ENCODE assay signal across 3 cellular contexts in the genomic region with DNA sequence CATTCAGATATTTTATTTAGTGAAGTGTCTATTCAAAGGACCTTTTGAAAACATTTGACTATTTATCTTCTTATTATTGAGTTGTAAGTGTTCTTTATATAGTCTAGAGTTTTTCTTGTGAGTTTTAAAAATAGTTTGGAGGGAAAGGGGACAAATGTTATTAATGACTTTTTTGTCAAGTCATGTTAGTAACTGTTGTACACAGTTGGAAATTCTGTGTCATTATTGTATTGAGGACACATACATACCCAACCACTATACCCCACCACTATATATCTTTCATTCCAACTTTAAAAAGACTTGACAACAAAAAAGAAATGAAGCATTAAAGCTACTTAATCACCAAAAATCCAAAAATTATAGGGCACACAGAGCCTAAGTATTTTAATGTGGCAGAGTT.
TF ChIP-seq lines count a peak whose summit lies in the region.

No MANE protein-coding gene starts in this region.

TF ChIP-seq in A549, 52 proteins besides CTCF, POLR2A, EP300 and RAD21:
- TF ChIP-seq FOSL2 (IDR thresholded peaks at IDR 0.05) (no peak), FOSL2 (CRISPR knock-in tag; IDR thresholded peaks at IDR 0.05) (no peak), NFE2L2 (conservative IDR thresholded peaks at IDR 0.05; ENCODE audit: low read length) (peak; percentile 65), MAFK (IDR thresholded peaks at IDR 0.05; ENCODE audit: partially characterized antibody) (peak; percentile 9), CHD2 (IDR thresholded peaks at IDR 0.05; ENCODE audit: low read length, partially characterized antibody) (no peak), RARB (CRISPR knock-in tag; IDR thresholded peaks at IDR 0.05) (no peak), TFCP2L1 (CRISPR knock-in tag; IDR thresholded peaks at IDR 0.05) (no peak)
TF ChIP-seq in A549: peak in this region for 2.

TF ChIP-seq in IMR-90, 13 proteins besides CTCF, POLR2A, EP300 and RAD21:
- TF ChIP-seq MXI1 (IDR thresholded peaks at IDR 0.05; ENCODE audit: borderline replicate concordance, low read depth, low read length) = no peak
- TF ChIP-seq CEBPB (IDR thresholded peaks at IDR 0.05; ENCODE audit: low read depth, low read length) = no peak
- TF ChIP-seq MAFK (IDR thresholded peaks at IDR 0.05; ENCODE audit: low read depth, low read length) = no peak
- no peak for TF ChIP-seq BHLHE40 (IDR thresholded peaks at IDR 0.05; ENCODE audit: low read depth, low read length)
- peak; percentile 64 for TF ChIP-seq NFE2L2 (IDR thresholded peaks at IDR 0.05; ENCODE audit: low read depth, low read length)
- TF ChIP-seq, protein P1, sequence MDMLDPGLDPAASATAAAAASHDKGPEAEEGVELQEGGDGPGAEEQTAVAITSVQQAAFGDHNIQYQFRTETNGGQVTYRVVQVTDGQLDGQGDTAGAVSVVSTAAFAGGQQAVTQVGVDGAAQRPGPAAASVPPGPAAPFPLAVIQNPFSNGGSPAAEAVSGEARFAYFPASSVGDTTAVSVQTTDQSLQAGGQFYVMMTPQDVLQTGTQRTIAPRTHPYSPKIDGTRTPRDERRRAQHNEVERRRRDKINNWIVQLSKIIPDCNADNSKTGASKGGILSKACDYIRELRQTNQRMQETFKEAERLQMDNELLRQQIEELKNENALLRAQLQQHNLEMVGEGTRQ (IDR thresholded peaks at IDR 0.05; ENCODE audit: low read depth, low read length) = no peak

TF ChIP-seq in K562, 482 proteins besides CTCF, POLR2A, EP300 and RAD21:
- TF ChIP-seq RFX7 (CRISPR knock-in tag; IDR thresholded peaks at IDR 0.05) (no peak), ARID1B (IDR thresholded peaks at IDR 0.05) (peak; percentile 30; the same call in 1 of the 2 replicates), BRCA1 (IDR thresholded peaks at IDR 0.05) (no peak), BRCA1 (CRISPR knock-in tag; IDR thresholded peaks at IDR 0.05) (no peak), COPS2 (conservative IDR thresholded peaks at IDR 0.05) (no peak), PPARD (CRISPR knock-in tag; IDR thresholded peaks at IDR 0.05) (no peak), NR2F6 (CRISPR knock-in tag; IDR thresholded peaks at IDR 0.05) (no peak), BRF1 (IDR thresholded peaks at IDR 0.05; ENCODE audit: borderline replicate concordance, extremely low read depth, insufficient read length) (no peak), BRF2 (IDR thresholded peaks at IDR 0.05; ENCODE audit: borderline replicate concordance, insufficient read depth, insufficient read length) (no peak), FOXA3 (CRISPR knock-in tag; conservative IDR thresholded peaks at IDR 0.05 in 1 of 2, IDR thresholded peaks at IDR 0.05 in 1 of 2) (no peak), POLR2H (tag; IDR thresholded peaks at IDR 0.05; ENCODE audit: low read depth) (peak; percentile 55; the same call in 1 of the 2 replicates), DMBX1 (CRISPR knock-in tag; IDR thresholded peaks at IDR 0.05; ENCODE audit: borderline replicate concordance) (no peak), ARNT (IDR thresholded peaks at IDR 0.05) (0 out of 4 replicates have a peak, but pooled peaks of 1 of the 2 experiments have one; percentile 20), SP1 (CRISPR knock-in tag; IDR thresholded peaks at IDR 0.05) (no peak), BACH1 (tag; IDR thresholded peaks at IDR 0.05) (0 out of 2 replicates have a peak, but pooled peaks have one; percentile 50), MTA2 (IDR thresholded peaks at IDR 0.05; ENCODE audit: low read depth) (no peak), CCAR2 (IDR thresholded peaks at IDR 0.05; ENCODE audit: low read depth, low read length) (no peak), NFIC (IDR thresholded peaks at IDR 0.05) (0 out of 2 replicates have a peak, but pooled peaks have one; percentile 15), MAFF (IDR thresholded peaks at IDR 0.05; ENCODE audit: low read length) (peak; percentile 45; the same call in 1 of the 2 replicates), NR2C1 (IDR thresholded peaks at IDR 0.05) (no peak), NR2C1 (tag; IDR thresholded peaks at IDR 0.05) (no peak), TAF9B (IDR thresholded peaks at IDR 0.05; ENCODE audit: partially characterized antibody) (peak; percentile 41), EP400 (IDR thresholded peaks at IDR 0.05) (0 out of 2 replicates have a peak, but pooled peaks have one; percentile 28), C11orf30 (IDR thresholded peaks at IDR 0.05; ENCODE audit: low read depth) (peak; percentile 65), TRIM24 (IDR thresholded peaks at IDR 0.05) (0 out of 4 replicates have a peak, but pooled peaks of 1 of the 2 experiments have one; percentile 9), MAFG (tag; conservative IDR thresholded peaks at IDR 0.05) (peak; percentile 90), NFE2L1 (tag; IDR thresholded peaks at IDR 0.05; ENCODE audit: borderline replicate concordance, low read depth) (peak; percentile 77), ZNF316 (IDR thresholded peaks at IDR 0.05) (peak; percentile 94), NFE2 (IDR thresholded peaks at IDR 0.05; ENCODE audit: low read depth) (peak; percentile 70)
- TF ChIP-seq, protein P2, sequence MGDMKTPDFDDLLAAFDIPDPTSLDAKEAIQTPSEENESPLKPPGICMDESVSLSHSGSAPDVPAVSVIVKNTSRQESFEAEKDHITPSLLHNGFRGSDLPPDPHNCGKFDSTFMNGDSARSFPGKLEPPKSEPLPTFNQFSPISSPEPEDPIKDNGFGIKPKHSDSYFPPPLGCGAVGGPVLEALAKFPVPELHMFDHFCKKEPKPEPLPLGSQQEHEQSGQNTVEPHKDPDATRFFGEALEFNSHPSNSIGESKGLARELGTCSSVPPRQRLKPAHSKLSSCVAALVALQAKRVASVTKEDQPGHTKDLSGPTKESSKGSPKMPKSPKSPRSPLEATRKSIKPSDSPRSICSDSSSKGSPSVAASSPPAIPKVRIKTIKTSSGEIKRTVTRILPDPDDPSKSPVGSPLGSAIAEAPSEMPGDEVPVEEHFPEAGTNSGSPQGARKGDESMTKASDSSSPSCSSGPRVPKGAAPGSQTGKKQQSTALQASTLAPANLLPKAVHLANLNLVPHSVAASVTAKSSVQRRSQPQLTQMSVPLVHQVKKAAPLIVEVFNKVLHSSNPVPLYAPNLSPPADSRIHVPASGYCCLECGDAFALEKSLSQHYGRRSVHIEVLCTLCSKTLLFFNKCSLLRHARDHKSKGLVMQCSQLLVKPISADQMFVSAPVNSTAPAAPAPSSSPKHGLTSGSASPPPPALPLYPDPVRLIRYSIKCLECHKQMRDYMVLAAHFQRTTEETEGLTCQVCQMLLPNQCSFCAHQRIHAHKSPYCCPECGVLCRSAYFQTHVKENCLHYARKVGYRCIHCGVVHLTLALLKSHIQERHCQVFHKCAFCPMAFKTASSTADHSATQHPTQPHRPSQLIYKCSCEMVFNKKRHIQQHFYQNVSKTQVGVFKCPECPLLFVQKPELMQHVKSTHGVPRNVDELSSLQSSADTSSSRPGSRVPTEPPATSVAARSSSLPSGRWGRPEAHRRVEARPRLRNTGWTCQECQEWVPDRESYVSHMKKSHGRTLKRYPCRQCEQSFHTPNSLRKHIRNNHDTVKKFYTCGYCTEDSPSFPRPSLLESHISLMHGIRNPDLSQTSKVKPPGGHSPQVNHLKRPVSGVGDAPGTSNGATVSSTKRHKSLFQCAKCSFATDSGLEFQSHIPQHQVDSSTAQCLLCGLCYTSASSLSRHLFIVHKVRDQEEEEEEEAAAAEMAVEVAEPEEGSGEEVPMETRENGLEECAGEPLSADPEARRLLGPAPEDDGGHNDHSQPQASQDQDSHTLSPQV (IDR thresholded peaks at IDR 0.05) = peak; percentile 66; the same call in 1 of the 2 replicates
- TF ChIP-seq, protein P3, sequence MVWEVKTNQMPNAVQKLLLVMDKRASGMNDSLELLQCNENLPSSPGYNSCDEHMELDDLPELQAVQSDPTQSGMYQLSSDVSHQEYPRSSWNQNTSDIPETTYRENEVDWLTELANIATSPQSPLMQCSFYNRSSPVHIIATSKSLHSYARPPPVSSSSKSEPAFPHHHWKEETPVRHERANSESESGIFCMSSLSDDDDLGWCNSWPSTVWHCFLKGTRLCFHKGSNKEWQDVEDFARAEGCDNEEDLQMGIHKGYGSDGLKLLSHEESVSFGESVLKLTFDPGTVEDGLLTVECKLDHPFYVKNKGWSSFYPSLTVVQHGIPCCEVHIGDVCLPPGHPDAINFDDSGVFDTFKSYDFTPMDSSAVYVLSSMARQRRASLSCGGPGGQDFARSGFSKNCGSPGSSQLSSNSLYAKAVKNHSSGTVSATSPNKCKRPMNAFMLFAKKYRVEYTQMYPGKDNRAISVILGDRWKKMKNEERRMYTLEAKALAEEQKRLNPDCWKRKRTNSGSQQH (CRISPR knock-in tag; IDR thresholded peaks at IDR 0.05) = no peak
TF ChIP-seq in K562: peak in this region for 15.
